8 cellular contexts compared by ENCODE assay signal in the genomic region with DNA sequence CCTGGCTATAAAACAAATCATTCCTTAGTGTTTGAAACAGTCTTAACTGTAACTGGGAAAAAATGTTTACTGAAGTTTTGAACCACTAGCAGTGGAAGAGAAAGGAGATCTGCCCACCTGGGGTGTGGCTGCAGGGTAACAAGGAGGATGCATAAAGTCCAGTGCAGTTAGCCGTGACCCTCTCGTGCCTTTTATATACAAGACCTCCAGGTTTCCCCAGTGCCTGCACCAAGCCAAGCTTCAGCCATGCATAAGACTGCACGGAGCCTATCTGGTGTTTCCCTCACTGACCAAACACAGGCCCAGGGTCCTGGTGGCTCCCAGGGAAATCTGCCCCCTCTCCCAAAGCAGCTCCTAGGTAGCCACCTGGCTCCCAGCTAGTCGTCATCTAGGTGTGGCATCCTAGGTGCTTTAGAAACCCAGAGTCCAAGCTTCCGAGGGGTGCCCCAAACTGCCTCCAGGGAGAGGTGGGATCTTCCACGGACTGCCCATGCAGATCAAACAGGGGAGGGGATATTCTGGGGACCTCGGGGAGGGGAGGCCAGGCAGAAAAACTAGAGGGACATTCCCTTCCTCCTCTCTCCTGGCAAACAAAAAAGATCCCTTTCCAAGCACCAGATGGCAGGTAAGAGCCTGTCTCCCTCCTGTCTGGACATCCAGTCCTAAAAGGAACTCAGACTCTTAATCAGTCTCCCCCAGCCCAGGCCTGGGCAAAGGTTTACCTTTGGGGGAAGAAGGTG. TPM values are rescaled to one million over a fixed set of nuclear protein-coding genes. Genes with fewer than 3 reads are reported as not detected.
DNase-seq lines count a peak whose midpoint lies in the region; ATAC-seq and TF ChIP-seq lines count a peak whose summit lies in the region.

No MANE protein-coding gene starts in this region.

- H3K4me1 ChIP-seq in left ventricle myocardium inferior (peaks cover 93% of the 10 kb centered on the region), aorta (ENCODE audit: control insufficient read depth in 1 of 2, insufficient read depth in 2 of 2, low read length in 2 of 2) (peaks cover 0 to 5% of the 10 kb centered on the region in 2 donors)

- intact Hi-C loops in left ventricle myocardium inferior (cut with micrococcal nuclease), result loop anchor here (5.0 to 10.0 kb wide), 2 partner anchors 74 to 122 kb away; no protein-coding TSS in a partner anchor
- intact Hi-C loops in left ventricle myocardium superior (cut with micrococcal nuclease), result loop anchor here (10.0 kb wide), 1 partner anchor 142 kb away; no protein-coding TSS in a partner anchor
- intact Hi-C loops in lower leg skin (cut with DNase I; ENCODE audit: low total_unique reads), result loop anchor here (5.0 to 10.0 kb wide), 2 partner anchors 109 to 152 kb away; no protein-coding TSS in a partner anchor
- intact Hi-C loops in aorta (cut with DNase I), result loop anchor here (2.0 to 5.0 kb wide), 6 partner anchors 48 to 331 kb away; no protein-coding TSS in a partner anchor

- 53 to 61% methylated on average over 7 of the region's 7 CpGs for WGBS in lower leg skin, 2 donors
- WGBS in aorta, 2 donors, result 9 to 10% methylated on average over 7 of the region's 7 CpGs

- peak; percentile 38 for TF ChIP-seq CTCF in left ventricle myocardium inferior (IDR thresholded peaks at IDR 0.05; ENCODE audit: borderline replicate concordance)
- no peak for TF ChIP-seq CTCF in lower leg skin (IDR thresholded peaks at IDR 0.05)

- no peak for DNase-seq in left ventricle myocardium inferior
- DNase-seq in left ventricle myocardium superior, result no peak
- DNase-seq in astrocyte of the hippocampus (ENCODE audit: low read depth, low spot score), result peak; percentile 48
- DNase-seq in lower leg skin (ENCODE audit: low spot score in 2 of 2), result no peak
- DNase-seq in aorta, result no peak
- no peak for DNase-seq in NCI-H187 treated with DMSO at 0.1 percent for 48 hours (lab: John Stamatoyannopoulos, UW)
- DNase-seq in Kasumi-1 (lab: John Stamatoyannopoulos, UW), result no peak

- H3K9me3 ChIP-seq in left ventricle myocardium inferior (replicated peaks), result no peaks in the 10 kb centered on the region
- H3K9me3 ChIP-seq in aorta (ENCODE audit: control insufficient read depth, low read length), result no peaks in the 10 kb centered on the region

- H3K36me3 ChIP-seq in left ventricle myocardium inferior (no peaks in the 10 kb centered on the region), aorta (ENCODE audit: control insufficient read depth in 1 of 2, insufficient read depth in 2 of 2, low read length in 1 of 2) (no peaks in the 10 kb centered on the region)

- ATAC-seq in left ventricle myocardium superior, result no peak
- ATAC-seq in aorta (ENCODE audit: low FRiP score), result no peak
- ATAC-seq in GM19452 (IDR thresholded peaks at IDR 0.05; ENCODE audit: unreplicated experiment), result no peak

- H3K27me3 ChIP-seq in left ventricle myocardium inferior (ENCODE audit: low read depth) (no peaks in the 10 kb centered on the region), aorta (ENCODE audit: control insufficient read depth in 1 of 2, insufficient read depth in 2 of 2, low read length in 1 of 2) (no peaks in the 10 kb centered on the region)

- peak overlapping the region; percentile 94 for H3K4me3 ChIP-seq in left ventricle myocardium inferior
- H3K4me3 ChIP-seq in lower leg skin (ENCODE audit: low read depth, poor library complexity, severe bottlenecking), result peak overlapping the region; percentile 63
- peak overlapping the region; percentile 69 to 96 for H3K4me3 ChIP-seq in aorta (ENCODE audit: low read length in 2 of 2)

- TF ChIP-seq POLR2A in lower leg skin (IDR thresholded peaks at IDR 0.05), result no peak

- H3K27ac ChIP-seq in left ventricle myocardium inferior (replicated peaks) (peak overlapping the region; percentile 100), aorta (ENCODE audit: low read depth in 1 of 2, low read length in 2 of 2) (peak overlapping the region; percentile 33 to 80)

RNA-seq across cellular contexts. Expression of a gene that starts 2.7 kb away (rescaled TPM):
- total RNA-seq in left ventricle myocardium inferior (19.4 TPM), left ventricle myocardium superior (15.9 TPM), lower leg skin (10 to 100 TPM; 27.6 to 42.6 (median 34.5) TPM), aorta (10 to 100 TPM; 28.7 to 29.3 TPM)
- 1 to 10 TPM; 3.5 to 5.7 TPM for polyA plus RNA-seq in aorta
